1 cellular context compared by ENCODE assay signal in genomic region chr1:228490120-228491078, GRCh38.
TF ChIP-seq lines count a peak whose summit lies in the region.

No MANE protein-coding gene starts in this region.

TF ChIP-seq in K562, 482 proteins besides CTCF, POLR2A, EP300 and RAD21 (continued from another document and continues in another):
- TF ChIP-seq ZNF318 (IDR thresholded peaks at IDR 0.05; ENCODE audit: borderline replicate concordance in 1 of 2, low read depth in 1 of 2) (peak in 1 of 2 experiments; percentile 82; a peak in 2 of 4 replicates), NR4A1 (CRISPR knock-in tag; IDR thresholded peaks at IDR 0.05) (no peak), NR4A1 (tag; IDR thresholded peaks at IDR 0.05) (peak; percentile 96), NR2C2 (CRISPR knock-in tag; IDR thresholded peaks at IDR 0.05) (no peak), NR2C2 (tag; IDR thresholded peaks at IDR 0.05) (peak; percentile 80), ATF1 (CRISPR knock-in tag; IDR thresholded peaks at IDR 0.05) (no peak), ATF1 (tag; IDR thresholded peaks at IDR 0.05) (peak; percentile 36; the same call in 1 of the 2 replicates), SMARCA4 (IDR thresholded peaks at IDR 0.05) (peak; percentile 83), TAF7 (tag; IDR thresholded peaks at IDR 0.05) (peak; percentile 73), THAP7 (CRISPR knock-in tag; IDR thresholded peaks at IDR 0.05) (peak; percentile 88), NEUROD1 (IDR thresholded peaks at IDR 0.05; ENCODE audit: borderline replicate concordance, low read depth, low read length, partially characterized antibody) (peak; percentile 48), ZNF175 (CRISPR knock-in tag; IDR thresholded peaks at IDR 0.05; ENCODE audit: low read depth) (peak; percentile 98), NCOA6 (IDR thresholded peaks at IDR 0.05) (no peak), ZNF589 (CRISPR knock-in tag; IDR thresholded peaks at IDR 0.05; ENCODE audit: low read depth) (peak; percentile 94), ZNF239 (CRISPR knock-in tag; IDR thresholded peaks at IDR 0.05) (peak; percentile 71), C11orf30 (IDR thresholded peaks at IDR 0.05; ENCODE audit: low read depth) (peak; percentile 82), ZNF644 (tag; IDR thresholded peaks at IDR 0.05; ENCODE audit: low read depth) (peak; percentile 87), SMAD2 (IDR thresholded peaks at IDR 0.05; ENCODE audit: low read depth, low read length) (no peak), ESRRA (IDR thresholded peaks at IDR 0.05; ENCODE audit: borderline replicate concordance, low read depth) (peak; percentile 63; the same call in 1 of the 2 replicates), KLF6 (CRISPR knock-in tag; IDR thresholded peaks at IDR 0.05; ENCODE audit: borderline replicate concordance) (peak; percentile 94), RBFOX2 (IDR thresholded peaks at IDR 0.05; ENCODE audit: low read depth, low read length) (peak; percentile 74), ZNF398 (CRISPR knock-in tag; IDR thresholded peaks at IDR 0.05) (0 out of 2 replicates have a peak, but pooled peaks have one; percentile 57), ZNF75A (CRISPR knock-in tag; IDR thresholded peaks at IDR 0.05) (peak; percentile 19; the same call in 1 of the 2 replicates), ZBTB2 (IDR thresholded peaks at IDR 0.05) (no peak), NFIX (CRISPR knock-in tag; IDR thresholded peaks at IDR 0.05; ENCODE audit: low read depth) (peak; percentile 19; the same call in 1 of the 2 replicates), ZNF717 (CRISPR knock-in tag; IDR thresholded peaks at IDR 0.05) (peak; percentile 80; the same call in 1 of the 2 replicates), ZNF324 (CRISPR knock-in tag; IDR thresholded peaks at IDR 0.05) (peak; percentile 46; the same call in 1 of the 2 replicates), ADNP (tag; IDR thresholded peaks at IDR 0.05) (no peak), ZNF395 (CRISPR knock-in tag; IDR thresholded peaks at IDR 0.05) (peak; percentile 87), ARID3B (CRISPR knock-in tag; IDR thresholded peaks at IDR 0.05; ENCODE audit: borderline replicate concordance) (peak; percentile 23; the same call in 1 of the 2 replicates), MAFK (IDR thresholded peaks at IDR 0.05; ENCODE audit: low read length) (peak; percentile 59), NCOA4 (IDR thresholded peaks at IDR 0.05; ENCODE audit: partially characterized antibody) (no peak), E2F1 (CRISPR knock-in tag; IDR thresholded peaks at IDR 0.05) (no peak), L3MBTL2 (IDR thresholded peaks at IDR 0.05) (peak; percentile 90), ZNF280A (IDR thresholded peaks at IDR 0.05; ENCODE audit: low read depth, partially characterized antibody) (no peak), USF1 (CRISPR knock-in tag; IDR thresholded peaks at IDR 0.05) (peak; percentile 88), HSF4 (CRISPR knock-in tag; IDR thresholded peaks at IDR 0.05; ENCODE audit: borderline replicate concordance) (peak; percentile 94), VEZF1 (CRISPR knock-in tag; IDR thresholded peaks at IDR 0.05) (peak; percentile 38; the same call in 1 of the 2 replicates)
